In genomic region chr5:6632931-6633468, GRCh38 we compare ENCODE assay signal across 8 cellular contexts. TPM values are rescaled to one million over a fixed set of nuclear protein-coding genes. Genes with fewer than 3 reads are reported as not detected.
DNase-seq lines count a peak whose midpoint lies in the region; ATAC-seq and TF ChIP-seq lines count a peak whose summit lies in the region.

NSUN2 (minus strand) TSS chr5:6633044; CDS start chr5:6632979, 65 bp downstream.
SRD5A1 (plus strand) TSS chr5:6633440; CDS start chr5:6633577, 137 bp downstream.

- peaks cover 77% of the 10 kb centered on the region for H3K79me2 ChIP-seq in Loucy (ENCODE audit: insufficient read depth, low read length)

- TF ChIP-seq CTCF in Loucy (conservative IDR thresholded peaks at IDR 0.05; ENCODE audit: low read length): no peak
- TF ChIP-seq CTCF in RWPE2 (IDR thresholded peaks at IDR 0.05; ENCODE audit: poor library complexity, severe bottlenecking): no peak

- intact Hi-C loops in activated T-helper 2 cell treated with anti-CD3 and anti-CD28 coated beads, Interferon-gamma antibody, Interleukin-2, Interleukin-4, amounts not matched to agents 10 μg/mL and 5 μg/mL and 100 μg/mL, durations not matched to agents 14 hours and 24 hours and 36 hours (cut with micrococcal nuclease): loop anchor here (1.0 to 10.0 kb wide), 7 partner anchors 80 to 1232 kb away; partner anchors contain the start of genes FASTKD3, ICE1, MED10 and MTRR

- ATAC-seq in RWPE2 (ENCODE audit: low read depth): peak; percentile 82
- ATAC-seq in natural killer cell treated with Interleukin-12 subunit alpha and Interleukin-12 subunit beta and Interleukin-15 and Interleukin-18, amount 100 ng/mL, for 72 hours: peak; percentile 94 to 95

- DNase-seq in ELF-1 (ENCODE audit: low read depth, low spot score): peak; percentile 91
- DNase-seq in H7: peak; percentile 99
- DNase-seq in RWPE2 (ENCODE audit: low spot score): peak; percentile 93
- peak; percentile 89 for DNase-seq in activated T-helper 2 cell treated with anti-CD3 and anti-CD28 coated beads, Interferon-gamma antibody, Interleukin-2, Interleukin-4, amounts not matched to agents 10 μg/mL and 5 μg/mL and 100 μg/mL, durations not matched to agents 14 hours and 24 hours and 36 hours (ENCODE audit: low spot score)
- DNase-seq in fibroblast of peridontal ligament (ENCODE audit: extremely low read depth): peak; percentile 89
- peak; percentile 96 for DNase-seq in natural killer cell treated with Interleukin-12 subunit alpha and Interleukin-12 subunit beta and Interleukin-15 and Interleukin-18, amount 100 ng/mL, for 72 hours (ENCODE audit: low spot score)
- peak; percentile 85 for DNase-seq in stimulated activated naive CD4-positive, alpha-beta T cell treated with Interleukin-2 at 50 U/mL for 16 hours (lab: John Stamatoyannopoulos, UW)

- no peaks in the 10 kb centered on the region for H3K9me2 ChIP-seq in Loucy (replicated peaks; ENCODE audit: low read depth, low read length)

- H3K9ac ChIP-seq in Loucy (ENCODE audit: low read depth, low read length, poor library complexity, severe bottlenecking): peak within 1 kb of the TSS; percentile 83

- H3F3A ChIP-seq in Loucy (ENCODE audit: low read depth): no peaks in the 10 kb centered on the region

- H3K9me3 ChIP-seq in Loucy (ENCODE audit: insufficient read depth, low read depth, low read length) (no peaks in the 10 kb centered on the region), RWPE2 (ENCODE audit: severe bottlenecking) (no peaks in the 10 kb centered on the region)

- H2AFZ ChIP-seq in Loucy (ENCODE audit: low read length): peak within 1 kb of the TSS; percentile 89

- no peaks in the 10 kb centered on the region for H3K27me3 ChIP-seq in H7 (ENCODE audit: control insufficient read depth, insufficient read depth, low read length)
- no peaks in the 10 kb centered on the region for H3K27me3 ChIP-seq in Loucy (ENCODE audit: insufficient read depth, low read length, poor library complexity, severe bottlenecking)
- H3K27me3 ChIP-seq in RWPE2 (ENCODE audit: insufficient read depth, poor library complexity, severe bottlenecking): no peaks in the 10 kb centered on the region

- peaks cover 40% of the 10 kb centered on the region for H4K20me1 ChIP-seq in Loucy (ENCODE audit: insufficient read depth, low read length, poor library complexity, severe bottlenecking)

- H3K4me3 ChIP-seq in H7 (ENCODE audit: insufficient read depth, low read depth, low read length): peak within 1 kb of the TSS; percentile 79
- peak within 1 kb of the TSS; percentile 97 for H3K4me3 ChIP-seq in Loucy (ENCODE audit: low read length, poor library complexity, severe bottlenecking)
- H3K4me3 ChIP-seq in RWPE2 (ENCODE audit: severe bottlenecking): peak within 1 kb of the TSS; percentile 94

- H3K36me3 Mint-ChIP-seq in activated T-helper 2 cell treated with anti-CD3 and anti-CD28 coated beads, Interferon-gamma antibody, Interleukin-2, Interleukin-4, amounts not matched to agents 10 μg/mL and 5 μg/mL and 100 μg/mL, durations not matched to agents 14 hours and 24 hours and 36 hours (ENCODE audit: low read depth): peaks cover 42% of the 10 kb centered on the region
- H3K36me3 Mint-ChIP-seq in natural killer cell treated with Interleukin-12 subunit alpha and Interleukin-12 subunit beta and Interleukin-15 and Interleukin-18, amount 100 ng/mL, for 72 hours: peaks cover 28% of the 10 kb centered on the region

- H3K4me1 Mint-ChIP-seq in activated T-helper 2 cell treated with anti-CD3 and anti-CD28 coated beads, Interferon-gamma antibody, Interleukin-2, Interleukin-4, amounts not matched to agents 10 μg/mL and 5 μg/mL and 100 μg/mL, durations not matched to agents 14 hours and 24 hours and 36 hours (ENCODE audit: low read depth): peaks cover 28% of the 10 kb centered on the region
- H3K4me1 Mint-ChIP-seq in natural killer cell treated with Interleukin-12 subunit alpha and Interleukin-12 subunit beta and Interleukin-15 and Interleukin-18, amount 100 ng/mL, for 72 hours (ENCODE audit: low read depth in 2 of 2): peaks cover 28 to 34% of the 10 kb centered on the region in 2 donors

- H3K9me3 Mint-ChIP-seq in activated T-helper 2 cell treated with anti-CD3 and anti-CD28 coated beads, Interferon-gamma antibody, Interleukin-2, Interleukin-4, amounts not matched to agents 10 μg/mL and 5 μg/mL and 100 μg/mL, durations not matched to agents 14 hours and 24 hours and 36 hours: no peaks in the 10 kb centered on the region
- H3K9me3 Mint-ChIP-seq in natural killer cell treated with Interleukin-12 subunit alpha and Interleukin-12 subunit beta and Interleukin-15 and Interleukin-18, amount 100 ng/mL, for 72 hours: no peaks in the 10 kb centered on the region

- H3K27ac Mint-ChIP-seq in activated T-helper 2 cell treated with anti-CD3 and anti-CD28 coated beads, Interferon-gamma antibody, Interleukin-2, Interleukin-4, amounts not matched to agents 10 μg/mL and 5 μg/mL and 100 μg/mL, durations not matched to agents 14 hours and 24 hours and 36 hours: peak within 1 kb of the TSS; percentile 98
- peak within 1 kb of the TSS; percentile 91 to 96 for H3K27ac Mint-ChIP-seq in natural killer cell treated with Interleukin-12 subunit alpha and Interleukin-12 subunit beta and Interleukin-15 and Interleukin-18, amount 100 ng/mL, for 72 hours

- peak within 1 kb of the TSS; percentile 60 for H3K27ac ChIP-seq in RWPE2 (ENCODE audit: poor library complexity, severe bottlenecking)

- no peaks in the 10 kb centered on the region for H3K27me3 Mint-ChIP-seq in activated T-helper 2 cell treated with anti-CD3 and anti-CD28 coated beads, Interferon-gamma antibody, Interleukin-2, Interleukin-4, amounts not matched to agents 10 μg/mL and 5 μg/mL and 100 μg/mL, durations not matched to agents 14 hours and 24 hours and 36 hours (ENCODE audit: low read depth)
- no peaks in the 10 kb centered on the region for H3K27me3 Mint-ChIP-seq in natural killer cell treated with Interleukin-12 subunit alpha and Interleukin-12 subunit beta and Interleukin-15 and Interleukin-18, amount 100 ng/mL, for 72 hours

- peaks cover 25% of the 10 kb centered on the region for H3K4me1 ChIP-seq in Loucy (ENCODE audit: insufficient read depth, low read length, poor library complexity, severe bottlenecking)
- peaks cover 24% of the 10 kb centered on the region for H3K4me1 ChIP-seq in RWPE2 (ENCODE audit: insufficient read depth, poor library complexity, severe bottlenecking)

- H3K36me3 ChIP-seq in H7 (replicated peaks; ENCODE audit: control insufficient read depth, insufficient read depth, low read length): peaks cover 14% of the 10 kb centered on the region
- peaks cover 10% of the 10 kb centered on the region; the same call in 1 of the 2 replicates for H3K36me3 ChIP-seq in Loucy (ENCODE audit: insufficient read depth, low read length)
- H3K36me3 ChIP-seq in RWPE2 (ENCODE audit: low read depth): peaks cover 43% of the 10 kb centered on the region

- peak within 1 kb of the TSS; percentile 92 for H3K4me2 ChIP-seq in Loucy (ENCODE audit: low read depth, low read length, poor library complexity, severe bottlenecking)

- H3K4me3 Mint-ChIP-seq in activated T-helper 2 cell treated with anti-CD3 and anti-CD28 coated beads, Interferon-gamma antibody, Interleukin-2, Interleukin-4, amounts not matched to agents 10 μg/mL and 5 μg/mL and 100 μg/mL, durations not matched to agents 14 hours and 24 hours and 36 hours (ENCODE audit: low read depth): peak within 1 kb of the TSS; percentile 94
- H3K4me3 Mint-ChIP-seq in natural killer cell treated with Interleukin-12 subunit alpha and Interleukin-12 subunit beta and Interleukin-15 and Interleukin-18, amount 100 ng/mL, for 72 hours: peak within 1 kb of the TSS; percentile 99

RNA-seq across cellular contexts. Expression of gene NSUN2, which starts in this region (rescaled TPM):
- total RNA-seq in H7 (2014; rRNA removed; shearing (Covaris generic)): 71.1 and 73.1 TPM in 2 replicates
- 124 and 125 TPM in 2 replicates for total RNA-seq in activated T-helper 2 cell treated with anti-CD3 and anti-CD28 coated beads, Interferon-gamma antibody, Interleukin-2, Interleukin-4, amounts not matched to agents 10 μg/mL and 5 μg/mL and 100 μg/mL, durations not matched to agents 14 hours and 24 hours and 36 hours
- 100 to 1,000 TPM; 111 to 164 TPM for total RNA-seq in natural killer cell treated with Interleukin-12 subunit alpha and Interleukin-12 subunit beta and Interleukin-15 and Interleukin-18, amount 100 ng/mL, for 72 hours

RNA-seq across cellular contexts. Expression of gene SRD5A1, which starts in this region (rescaled TPM):
- total RNA-seq in H7 (2014; rRNA removed; shearing (Covaris generic)): 17.1 and 27.7 TPM in 2 replicates
- total RNA-seq in activated T-helper 2 cell treated with anti-CD3 and anti-CD28 coated beads, Interferon-gamma antibody, Interleukin-2, Interleukin-4, amounts not matched to agents 10 μg/mL and 5 μg/mL and 100 μg/mL, durations not matched to agents 14 hours and 24 hours and 36 hours: 15.3 and 16.0 TPM in 2 replicates
- 10 to 100 TPM in 1 of 2 donors, 1 to 10 TPM in 1; 7.2 to 14.6 TPM for total RNA-seq in natural killer cell treated with Interleukin-12 subunit alpha and Interleukin-12 subunit beta and Interleukin-15 and Interleukin-18, amount 100 ng/mL, for 72 hours

Comparison
In these comparisons a context has a peak if more than half of its experiments do, and no peak if none do; other contexts are left out.
1. Peak in every context shown above with its lines: DNase-seq, ATAC-seq, H3K4me3 ChIP-seq and H3K27ac ChIP-seq.